In the genomic region with DNA sequence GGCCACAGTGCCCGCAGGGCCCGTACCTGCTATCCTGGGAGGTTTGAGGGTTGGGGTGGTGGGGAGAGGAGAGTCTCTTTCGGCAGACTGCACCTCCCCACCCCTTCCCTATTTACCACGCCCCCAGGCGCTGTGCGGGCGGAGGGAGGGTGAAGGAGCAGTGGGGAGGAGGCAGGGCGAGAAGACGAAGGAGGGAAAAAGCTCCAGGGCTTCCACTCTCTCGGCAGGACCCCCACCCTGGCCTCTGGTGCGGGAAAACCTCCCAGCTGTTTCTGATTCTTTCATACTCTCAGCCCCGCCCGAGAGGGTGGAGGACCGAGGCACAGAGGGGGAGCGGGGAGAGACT, we compare ENCODE assay signal across 8 cellular contexts. TPM values are rescaled to one million over a fixed set of nuclear protein-coding genes. Genes with fewer than 3 reads are reported as not detected.
A peak's percentile ranks its signal among the peaks of the same experiment; 100 is the strongest.
DNase-seq lines count a peak whose midpoint lies in the region; ATAC-seq, FAIRE-seq and TF ChIP-seq lines count a peak whose summit lies in the region.

No MANE protein-coding gene starts in this region.

- no peaks in the 10 kb centered on the region for H3K79me2 ChIP-seq in GM12878 (ENCODE audit: control insufficient read depth, insufficient read depth, low read length)

- RAD21 ChIA-PET in GM12878 (lab: Charles Lee; ENCODE audit: unreplicated experiment): no interaction called here

- H3K14ac ChIP-seq in mesenchymal stem cell (ENCODE audit: low read length in 2 of 2): peak overlapping the region in 1 of 2 experiments; percentile 8

- H3K4me1 ChIP-seq in CD8-positive, alpha-beta T cell (ENCODE audit: insufficient read depth, low read length): peaks cover 11% of the 10 kb centered on the region
- peaks cover 8% of the 10 kb centered on the region; the same call in 1 of the 2 replicates for H3K4me1 ChIP-seq in GM12878 (ENCODE audit: control insufficient read depth, insufficient read depth, low read length)
- peaks cover 36% of the 10 kb centered on the region for H3K4me1 ChIP-seq in mesenchymal stem cell (ENCODE audit: control insufficient read depth, insufficient read depth, low read depth, low read length)
- H3K4me1 ChIP-seq in thymus (ENCODE audit: control insufficient read depth, insufficient read depth, low read length): peaks cover 9% of the 10 kb centered on the region

- no peak overlapping the region for H2BK12ac ChIP-seq in mesenchymal stem cell (ENCODE audit: low read length in 2 of 2)

- H3K23ac ChIP-seq in mesenchymal stem cell (ENCODE audit: low read length in 2 of 2): no peak overlapping the region

- BruUV-seq in GM12878 (replicated peaks; lab: Mats Ljungman, UMichigan): no TSS peak

- H3K4me3 ChIP-seq in CD8-positive, alpha-beta T cell (ENCODE audit: low read depth, low read length): peak overlapping the region; percentile 64
- H3K4me3 ChIP-seq in GM12878: peak overlapping the region; percentile 67
- H3K4me3 ChIP-seq in mesenchymal stem cell (ENCODE audit: insufficient read depth in 1 of 2, low read depth in 1 of 2, low read length in 2 of 2): peak overlapping the region; percentile 73 to 82
- H3K4me3 ChIP-seq in thymus (ENCODE audit: low read length): peak overlapping the region; percentile 45

- no peak overlapping the region for H2BK5ac ChIP-seq in mesenchymal stem cell (ENCODE audit: low read depth, low read length, poor library complexity, severe bottlenecking)

- no peak overlapping the region for H2BK15ac ChIP-seq in mesenchymal stem cell (ENCODE audit: low read depth, poor library complexity, severe bottlenecking)

- no peak for TF ChIP-seq POLR2A in GM12878 (IDR thresholded peaks at IDR 0.05; ENCODE audit: low read depth, low read length)

- no peak overlapping the region for H2AK5ac ChIP-seq in mesenchymal stem cell (ENCODE audit: low read length, severe bottlenecking)

- no peaks in the 10 kb centered on the region for H3K36me3 Mint-ChIP-seq in CD8-positive, alpha-beta T cell

- intact Hi-C loops in CD8-positive, alpha-beta T cell (cut with DNase I, micrococcal nuclease): loop anchor here in 1 of 2 experiments (2.0 kb wide), 1 partner anchor 111 kb away; a partner anchor contains a TSS
- intact Hi-C loops in GM12878 (cut with micrococcal nuclease; ENCODE audit: unreplicated experiment): no loop called here

- H4K91ac ChIP-seq in mesenchymal stem cell (ENCODE audit: low read length): no peak overlapping the region

- no peak overlapping the region for H3K4ac ChIP-seq in mesenchymal stem cell (ENCODE audit: low read depth in 1 of 2, low read length in 2 of 2)

- peaks cover 9% of the 10 kb centered on the region for H3K4me1 Mint-ChIP-seq in CD8-positive, alpha-beta T cell (ENCODE audit: low read depth)

- H2AFZ ChIP-seq in GM12878 (ENCODE audit: control insufficient read depth, low read depth, low read length): peak overlapping the region; percentile 68
- H2AFZ ChIP-seq in mesenchymal stem cell (ENCODE audit: low read depth, low read length): peak overlapping the region; percentile 18

- H3K27ac Mint-ChIP-seq in CD8-positive, alpha-beta T cell: no peak overlapping the region

- 0% methylated on average over 15 of the region's 15 CpGs for WGBS in GM12878 (ENCODE audit: insufficient coverage, insufficient replicate concordance, low lambda C conversion rate, missing lambda C conversion rate)
- WGBS in mesenchymal stem cell: 2% methylated on average over 4 of the region's 15 CpGs
- WGBS in thymus: 4% methylated on average over 15 of the region's 15 CpGs

- SMC1A ChIA-PET in GM12878 (lab: Charles Lee; ENCODE audit: uncharacterized antibody, unreplicated experiment): interaction anchor here (1.4 kb wide), 1 partner anchor 114 kb away, joined by 3 read pairs; no protein-coding TSS in a partner anchor

- in situ Hi-C loops in GM12878 (cut with MboI): no loop called here

- H3K9me3 ChIP-seq in CD8-positive, alpha-beta T cell (ENCODE audit: low read length): no peaks in the 10 kb centered on the region
- H3K9me3 ChIP-seq in GM12878 (replicated peaks; ENCODE audit: control insufficient read depth, insufficient read depth, low read length) (no peaks in the 10 kb centered on the region), mesenchymal stem cell (ENCODE audit: control insufficient read depth, low read length) (no peaks in the 10 kb centered on the region), thymus (ENCODE audit: control insufficient read depth) (no peaks in the 10 kb centered on the region)

- peak; percentile 43 for ATAC-seq in CD8-positive, alpha-beta T cell
- ATAC-seq in GM12878 (peak; percentile 31), GM19397 (IDR thresholded peaks at IDR 0.05; ENCODE audit: unreplicated experiment) (no peak), HG02970 (IDR thresholded peaks at IDR 0.05; ENCODE audit: low FRiP score, unreplicated experiment) (no peak)

- peaks cover 31% of the 10 kb centered on the region for H3K27me3 Mint-ChIP-seq in CD8-positive, alpha-beta T cell (ENCODE audit: low read depth)

- no peaks in the 10 kb centered on the region for H3K36me3 ChIP-seq in CD8-positive, alpha-beta T cell (ENCODE audit: insufficient read depth, low read length)
- H3K36me3 ChIP-seq in GM12878 (ENCODE audit: control insufficient read depth in 2 of 2, insufficient read depth in 2 of 2, low read length in 1 of 2): no peaks in the 10 kb centered on the region
- no peaks in the 10 kb centered on the region for H3K36me3 ChIP-seq in mesenchymal stem cell (ENCODE audit: control insufficient read depth in 1 of 2, insufficient read depth in 2 of 2, low read depth in 1 of 2, low read length in 2 of 2)
- H3K36me3 ChIP-seq in thymus (ENCODE audit: control insufficient read depth, insufficient read depth): no peaks in the 10 kb centered on the region

- no peaks in the 10 kb centered on the region for H4K20me1 ChIP-seq in GM12878 (ENCODE audit: control insufficient read depth, insufficient read depth)

- no peak overlapping the region for H3K27ac ChIP-seq in CD8-positive, alpha-beta T cell (ENCODE audit: low read depth, low read length)
- no peak overlapping the region for H3K27ac ChIP-seq in GM12878 (ENCODE audit: control insufficient read depth, insufficient read depth)
- H3K27ac ChIP-seq in mesenchymal stem cell (ENCODE audit: low read length, poor library complexity, severe bottlenecking): no peak overlapping the region
- no peak overlapping the region for H3K27ac ChIP-seq in thymus (ENCODE audit: low read depth)

- TF ChIP-seq CTCF in CD8-positive, alpha-beta T cell (IDR thresholded peaks at IDR 0.05): no peak
- no peak for TF ChIP-seq CTCF in GM12878 (IDR thresholded peaks at IDR 0.05 in 2 of 3, conservative IDR thresholded peaks at IDR 0.05 in 1 of 3; ENCODE audit: control insufficient read depth in 2 of 3, extremely low read depth in 1 of 3, insufficient read depth in 1 of 3, low read depth in 3 of 3, low read length in 3 of 3)

- TF ChIP-seq RAD21 in GM12878 (IDR thresholded peaks at IDR 0.05; ENCODE audit: insufficient read depth, low read depth, low read length): no peak

- peaks cover 11% of the 10 kb centered on the region for H3K27me3 ChIP-seq in CD8-positive, alpha-beta T cell (ENCODE audit: insufficient read depth, low read length)
- H3K27me3 ChIP-seq in GM12878 (replicated peaks in 1 of 2; ENCODE audit: control insufficient read depth in 2 of 2, insufficient read depth in 2 of 2, low read length in 1 of 2) (peaks cover 2 to 10% of the 10 kb centered on the region in 2 experiments), mesenchymal stem cell (ENCODE audit: control insufficient read depth in 1 of 2, insufficient read depth in 1 of 2, low read length in 2 of 2) (peaks cover 0 to 64% of the 10 kb centered on the region in 2 experiments), thymus (ENCODE audit: control insufficient read depth, insufficient read depth) (peaks cover 49% of the 10 kb centered on the region)

- H3K4me2 ChIP-seq in GM12878 (ENCODE audit: control insufficient read depth, insufficient read depth) (peak overlapping the region; percentile 81), mesenchymal stem cell (ENCODE audit: low read length, poor library complexity, severe bottlenecking) (peak overlapping the region; percentile 78)

- peak overlapping the region; percentile 16 to 28 for H3K18ac ChIP-seq in mesenchymal stem cell (ENCODE audit: low read depth in 1 of 2, low read length in 2 of 2)

- TF ChIP-seq EP300 in GM12878 (IDR thresholded peaks at IDR 0.05; ENCODE audit: borderline replicate concordance in 1 of 2, control insufficient read depth in 1 of 2, low read depth in 2 of 2, low read length in 2 of 2): no peak

- H2BK120ac ChIP-seq in mesenchymal stem cell (ENCODE audit: low read depth, low read length): no peak overlapping the region

- CTCF ChIA-PET in CD8-positive, alpha-beta T cell (lab: Charles Lee): interaction anchor here (1.0 kb wide), 1 partner anchor 106 kb away, joined by 3 read pairs; no protein-coding TSS in a partner anchor
- CTCF ChIA-PET in GM12878 (lab: Yijun Ruan, JAX): no interaction called here

- peaks cover 9% of the 10 kb centered on the region for H3K79me1 ChIP-seq in mesenchymal stem cell (replicated peaks; ENCODE audit: low read length, poor library complexity, severe bottlenecking)

- H3K4me3 Mint-ChIP-seq in CD8-positive, alpha-beta T cell: peak overlapping the region; percentile 83

- H3K9ac ChIP-seq in GM12878 (ENCODE audit: control insufficient read depth, insufficient read depth, low read length) (no peak overlapping the region), mesenchymal stem cell (ENCODE audit: low read length) (peak overlapping the region; percentile 22)

- H3K9me3 Mint-ChIP-seq in CD8-positive, alpha-beta T cell: no peaks in the 10 kb centered on the region

- no peak for FAIRE-seq in GM12878 (lab: Jason Lieb, UNC)

- POLR2A ChIA-PET in CD8-positive, alpha-beta T cell (lab: Charles Lee): no interaction called here
- POLR2A ChIA-PET in GM12878 (lab: Charles Lee): no interaction called here

- DNase-seq in CD8-positive, alpha-beta T cell: peak in 3 of 7 experiments; percentile 23 to 29 (median 29)
- DNase-seq in NCI-H69 (lab: John Stamatoyannopoulos, UW) (peak; percentile 23), GM12878 (ENCODE audit: low read depth, low spot score) (no peak), mesenchymal stem cell (no peak), medulla oblongata (ENCODE audit: extremely low spot score) (no peak)

- no peak overlapping the region for H4K8ac ChIP-seq in mesenchymal stem cell (ENCODE audit: low read length)

RNA-seq across cellular contexts. Expression of a gene that starts 0.9 kb away (rescaled TPM):
- total RNA-seq in CD8-positive, alpha-beta T cell: under 1 TPM; 0.41 to 0.47 TPM
- 13.3 and 15.2 TPM in 2 replicates for total RNA-seq in GM12878 (2013; cell fraction: nucleolus; rRNA removed)
- total RNA-seq in GM12878 (2014; rRNA removed) (under 0.01 and 0.11 TPM in 2 replicates), GM12878 (2014; rRNA removed; fragmentation: Illumina TruSeq; extraction: Trizol) (0.18 and 0.31 TPM in 2 replicates), GM12878 (2021) (0.11 and 0.15 TPM in 2 replicates)
- polyA plus RNA-seq in GM12878 (2011; ENCODE audit: low read depth): 0.07 TPM
- polyA plus RNA-seq in GM12878 (2011; rRNA removed) (1.1 and 1.5 TPM in 2 replicates), GM12878 (2014; fragmentation: Illumina TruSeq; extraction: Trizol) (0.10 and 0.16 TPM in 2 replicates), GM12878 (2014; fragmentation: Nextera tagmentation; extraction: Ambion mirVana) (under 1 TPM; 0.02 to 0.08 TPM), GM12878 (2014; rRNA removed) (0.13 and 0.26 TPM in 2 replicates), GM12878 (2016; fragmentation: Nextera tagmentation; extraction: Ambion mirVana) (under 1 TPM; 0.12 to 0.23 TPM), thymus (0.64 TPM)
- polyA plus RNA-seq in GM12878 (2011; cell fraction: cytosol; rRNA removed): 0.34 and 0.35 TPM in 2 replicates
- polyA plus RNA-seq in GM12878 (2011; cell fraction: nucleus; rRNA removed): 5.1 and 5.7 TPM in 2 replicates
- polyA plus RNA-seq in GM12878 (2012): 0.20 TPM in 2 replicates
- polyA minus RNA-seq in GM12878 (2011; rRNA and poly(A)+ RNA removed): 0.88 and 1.8 TPM in 2 replicates
- 0.21 TPM in 1 of 2 replicates, not detected in the other for polyA minus RNA-seq in GM12878 (2011; cell fraction: cytosol; rRNA and poly(A)+ RNA removed)
- polyA minus RNA-seq in GM12878 (2011; cell fraction: nucleus; rRNA and poly(A)+ RNA removed): 1.6 TPM in 2 replicates
- polyA plus RNA-seq in mesenchymal stem cell (2013, experiment 1 of 2): 22.9 TPM
- 22.8 TPM for polyA plus RNA-seq in mesenchymal stem cell (2013, experiment 2 of 2)

Comparison
In these comparisons a context has a peak if more than half of its experiments do, and no peak if none do; other contexts are left out.
1. ATAC-seq: peak in CD8-positive, alpha-beta T cell (single experiment) and GM12878 (single experiment); none in GM19397 (single experiment) and HG02970 (single experiment).
2. Peak in every context shown above with its lines, with median percentiles within 50 percentile points of each other: H3K4me3 ChIP-seq.